Comparison of ENCODE assay signal across 1 cellular context in genomic region chr3:188288153-188288552, GRCh38.
A peak's percentile ranks its signal among the peaks of the same experiment; 100 is the strongest.
TF ChIP-seq lines count a peak whose summit lies in the region.

No MANE protein-coding gene starts in this region.

TF ChIP-seq in HepG2, 621 proteins besides CTCF, POLR2A, EP300 and RAD21 (continued from another document):
- TF ChIP-seq ZNF407 (CRISPR knock-in tag; IDR thresholded peaks at IDR 0.05; ENCODE audit: not compliant biosample characterization) (no peak), SRF (IDR thresholded peaks at IDR 0.05; ENCODE audit: low read depth, low read length) (no peak), ZBTB38 (CRISPR knock-in tag; IDR thresholded peaks at IDR 0.05) (peak; percentile 56), ZIK1 (CRISPR knock-in tag; IDR thresholded peaks at IDR 0.05; ENCODE audit: borderline replicate concordance, low read depth) (no peak), GLI4 (CRISPR knock-in tag; IDR thresholded peaks at IDR 0.05; ENCODE audit: borderline replicate concordance) (no peak)
TF ChIP-seq in HepG2: peak in this region for 1.
